ENCODE assay signal across 4 cellular contexts in genomic region chr16:33990488-33990887, GRCh38.
A peak's percentile ranks its signal among the peaks of the same experiment; 100 is the strongest.
DNase-seq lines count a peak whose midpoint lies in the region; ATAC-seq and TF ChIP-seq lines count a peak whose summit lies in the region.
"Not testable (repeated sequence)": the region's sequence is repeated elsewhere in the genome, so short reads cannot be mapped to it uniquely, and the experiment has no call there.

No MANE protein-coding gene starts in this region.

- not testable (repeated sequence) for H3K27me3 ChIP-seq in heart right ventricle; psoas muscle (ENCODE audit: insufficient read depth in 3 of 3, low read length in 2 of 3)

- not testable (repeated sequence) for H3K27ac ChIP-seq in heart right ventricle, psoas muscle

- TF ChIP-seq CTCF in heart right ventricle (IDR thresholded peaks at IDR 0.05); psoas muscle (IDR thresholded peaks at IDR 0.05): not testable (repeated sequence)

- DNase-seq in Right ventricle myocardium superior, heart right ventricle, psoas muscle: not testable (repeated sequence)

- H3K36me3 ChIP-seq in heart right ventricle; psoas muscle (ENCODE audit: insufficient read depth in 1 of 2, low read depth in 1 of 2): not testable (repeated sequence)

- not testable (repeated sequence) for H3K9me3 ChIP-seq in heart right ventricle, psoas muscle

- intact Hi-C loops in Right ventricle myocardium superior (cut with DNase I); heart right ventricle (cut with DNase I); psoas muscle (cut with DNase I): not testable (repeated sequence)

- ATAC-seq in esophagus mucosa (peak; percentile 38), Right ventricle myocardium superior (ENCODE audit: poor library complexity) (peak; percentile 67), heart right ventricle (peak in 6 of 8 donors; percentile 5 to 74 (median 50)), psoas muscle (peak; percentile 67 to 76 (median 72))

- H3K4me3 ChIP-seq in heart right ventricle, psoas muscle: not testable (repeated sequence)

- H3K4me1 ChIP-seq in heart right ventricle, psoas muscle: not testable (repeated sequence)

- WGBS in heart right ventricle, 2 donors = no CpG with 5 or more reads among the region's 18 CpGs
- WGBS in psoas muscle, 3 donors = no CpG with 5 or more reads among the region's 18 CpGs
